36 cellular contexts compared by ENCODE assay signal in genomic region chr6:46002264-46002663, GRCh38. TPM values are rescaled to one million over a fixed set of nuclear protein-coding genes. Genes with fewer than 3 reads are reported as not detected.
"Had no signal": no experiment of that assay in that cellular context is flagged by ENCODE, and none has a peak within 500 bp of the region (broad histone marks: within the 10 kb centered on the region; RNA-seq: fewer than 3 reads in every experiment).

No MANE protein-coding gene starts in this region.

- H3K4me3 Mint-ChIP-seq: activated B cell treated with CpG ODN at 0.5 μM for 24 hours; activated CD4-positive, alpha-beta memory T cell treated with anti-CD3 and anti-CD28 coated beads for 36 hours; activated naive CD4-positive, alpha-beta T cell treated with anti-CD3 and anti-CD28 coated beads for 36 hours; activated T-cell treated with anti-CD3 and anti-CD28 coated beads, Interleukin-2, amount 50 U/mL, for 4 hours; activated T-helper 1 cell treated with anti-CD3 and anti-CD28 coated beads, Interleukin-12 subunit alpha, Interleukin-12 subunit beta, Interleukin-2, Interleukin-4 antibody, amounts not matched to agents 30 ng/mL and 10 ng/mL and 1 ng/mL, durations not matched to agents 14 hours and 24 hours and 36 hours; T-helper 1 cell treated with Interleukin-12 subunit alpha and Interleukin-12 subunit beta and Interleukin-4 antibody, amounts not matched to agents 30 μg/mL and 1 μg/mL, for 36 hours; T-helper 2 cell treated with Interferon-gamma antibody and Interleukin-4, amounts not matched to agents 5 μg/mL and 100 μg/mL, for 36 hours had no signal

- DNase-seq: activated B cell treated with CpG ODN at 0.5 μM for 24 hours; activated CD4-positive, alpha-beta memory T cell treated with anti-CD3 and anti-CD28 coated beads for 36 hours; activated CD4-positive, alpha-beta T cell treated with anti-CD3 and anti-CD28 coated beads for 4 hours; activated CD4-positive, alpha-beta T cell treated with anti-CD3 and anti-CD28 coated beads, Interleukin-2, amount 50 U/mL, for 1 hour; activated CD4-positive, CD25-positive, alpha-beta regulatory T cell treated with anti-CD3 and anti-CD28 coated beads, Interleukin-2, amount 50 U/mL, for 72 hours; activated CD8-positive, alpha-beta memory T cell treated with anti-CD3 and anti-CD28 coated beads, Interleukin-2, amount 50 U/mL, for 4 hours; activated gamma-delta T cell treated with Interleukin-2 at 50 U/mL for 16 hours; activated naive CD4-positive, alpha-beta T cell treated with anti-CD3 and anti-CD28 coated beads for 36 hours; activated T-cell treated with anti-CD3 and anti-CD28 coated beads for 4 hours; activated T-cell treated with anti-CD3 and anti-CD28 coated beads, Interleukin-2, amount 50 U/mL, for 4 hours; adrenal gland; IMR-90; NCI-H1092 treated with DMSO at 0.1 percent for 48 hours; NCI-H1417; NCI-H146; NCI-H187 treated with DMSO at 0.1 percent for 48 hours; NCI-H2081; NCI-H2171 treated with DMSO at 0.1 percent for 48 hours; NCI-H2227 treated with DMSO at 0.1 percent for 48 hours; NCI-H446; NCI-H510A treated with DMSO at 0.1 percent for 48 hours; NCI-H526 treated with DMSO at 0.1 percent for 48 hours; NCI-H774; SHP77 treated with DMSO at 0.1 percent for 48 hours; SK-N-SH had no signal

- H3K27me3 Mint-ChIP-seq: activated B cell treated with CpG ODN at 0.5 μM for 24 hours; activated CD4-positive, alpha-beta memory T cell treated with anti-CD3 and anti-CD28 coated beads for 36 hours had no signal

- H3K9me3 Mint-ChIP-seq: activated B cell treated with CpG ODN at 0.5 μM for 24 hours; activated CD4-positive, alpha-beta memory T cell treated with anti-CD3 and anti-CD28 coated beads for 36 hours; activated naive CD4-positive, alpha-beta T cell treated with anti-CD3 and anti-CD28 coated beads for 36 hours; activated naive CD4-positive, alpha-beta T cell treated with anti-CD3 and anti-CD28 coated beads, Interleukin-2, amount 50 U/mL, for 72 hours; activated T-cell treated with anti-CD3 and anti-CD28 coated beads, Interleukin-2, amount 50 U/mL, for 4 hours; activated T-helper 1 cell treated with anti-CD3 and anti-CD28 coated beads, Interleukin-12 subunit alpha, Interleukin-12 subunit beta, Interleukin-2, Interleukin-4 antibody, amounts not matched to agents 30 ng/mL and 10 ng/mL and 1 ng/mL, durations not matched to agents 14 hours and 24 hours and 36 hours; T-helper 1 cell treated with Interleukin-12 subunit alpha and Interleukin-12 subunit beta and Interleukin-4 antibody, amounts not matched to agents 30 μg/mL and 1 μg/mL, for 36 hours; T-helper 2 cell treated with Interferon-gamma antibody and Interleukin-4, amounts not matched to agents 5 μg/mL and 100 μg/mL, for 36 hours had no signal

- H3K4me1 ChIP-seq: adrenal gland, body of pancreas had no signal

- ATAC-seq: activated naive CD4-positive, alpha-beta T cell treated with anti-CD3 and anti-CD28 coated beads, Interleukin-2, amount 50 U/mL, for 72 hours; activated T-cell treated with anti-CD3 and anti-CD28 coated beads, Interleukin-2, amount 50 U/mL, for 4 hours; body of pancreas; K562; Panc1 had no signal

- H3K9me3 ChIP-seq: adrenal gland, body of pancreas, SJSA1, SK-N-SH had no signal

- H3K36me3 Mint-ChIP-seq: activated CD4-positive, alpha-beta memory T cell treated with anti-CD3 and anti-CD28 coated beads for 36 hours; activated naive CD4-positive, alpha-beta T cell treated with anti-CD3 and anti-CD28 coated beads, Interleukin-2, amount 50 U/mL, for 72 hours had no signal

- H3K4me3 ChIP-seq: adrenal gland, body of pancreas, K562, SJSA1 had no signal

- H3K27ac Mint-ChIP-seq: activated B cell treated with CpG ODN at 0.5 μM for 24 hours; activated CD4-positive, alpha-beta memory T cell treated with anti-CD3 and anti-CD28 coated beads for 36 hours; activated naive CD4-positive, alpha-beta T cell treated with anti-CD3 and anti-CD28 coated beads for 36 hours; activated naive CD4-positive, alpha-beta T cell treated with anti-CD3 and anti-CD28 coated beads, Interleukin-2, amount 50 U/mL, for 72 hours; activated T-helper 1 cell treated with anti-CD3 and anti-CD28 coated beads, Interleukin-12 subunit alpha, Interleukin-12 subunit beta, Interleukin-2, Interleukin-4 antibody, amounts not matched to agents 30 ng/mL and 10 ng/mL and 1 ng/mL, durations not matched to agents 14 hours and 24 hours and 36 hours; T-helper 1 cell treated with Interleukin-12 subunit alpha and Interleukin-12 subunit beta and Interleukin-4 antibody, amounts not matched to agents 30 μg/mL and 1 μg/mL, for 36 hours; T-helper 2 cell treated with Interferon-gamma antibody and Interleukin-4, amounts not matched to agents 5 μg/mL and 100 μg/mL, for 36 hours had no signal

- H3K27ac ChIP-seq: adrenal gland, body of pancreas, SJSA1, VCaP had no signal

- H3K36me3 ChIP-seq: adrenal gland, SJSA1 had no signal

- H3K27me3 ChIP-seq: adrenal gland, body of pancreas, SJSA1 had no signal

- H3K4me1 Mint-ChIP-seq: activated B cell treated with CpG ODN at 0.5 μM for 24 hours had no signal

RNA-seq across cellular contexts. Expression of gene CLIC5, which starts 13.4 kb away (rescaled TPM):
- total RNA-seq: IMR-90, M059J, RPMI7951 had no signal
- polyA plus RNA-seq: IMR-90, K562 had no signal
